1 cellular context compared by ENCODE assay signal in the genomic region with DNA sequence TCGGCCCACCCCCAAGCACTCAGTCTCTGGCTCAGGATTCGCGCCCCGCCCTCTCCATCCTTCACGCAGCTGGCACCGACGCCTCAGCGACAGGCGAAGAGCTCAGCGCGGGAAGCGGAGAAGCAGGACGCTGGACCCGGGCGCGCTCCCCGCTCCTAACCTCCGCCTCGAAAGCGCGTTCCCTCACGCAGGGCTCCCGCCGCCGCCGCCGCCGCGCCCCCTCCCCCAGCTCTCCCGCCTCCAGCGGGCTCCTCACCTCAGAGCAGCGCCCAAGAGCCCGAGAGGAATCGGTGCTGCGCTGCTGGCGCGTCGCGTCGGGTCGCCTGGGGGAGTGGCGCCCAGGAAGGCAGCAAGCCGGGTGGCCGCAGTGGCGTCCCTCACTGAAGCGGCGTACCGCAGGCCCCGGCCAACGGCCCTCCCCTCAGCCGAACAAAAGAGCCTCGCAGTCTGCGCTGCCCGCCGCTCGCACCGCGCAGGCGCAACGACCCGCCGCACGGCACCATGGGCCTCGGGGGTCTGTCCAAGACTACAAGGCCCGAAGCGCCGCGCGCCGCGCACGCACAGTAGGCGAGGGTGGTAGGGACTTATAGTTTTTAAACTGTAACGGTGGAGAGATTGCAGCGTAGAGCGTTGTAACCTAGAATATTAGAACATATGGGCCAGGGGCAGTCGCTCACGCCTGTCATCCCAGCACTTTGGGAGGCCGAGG.
TF ChIP-seq lines count a peak whose summit lies in the region.

A gene (minus strand): TSS at position 467 of the 709 bp plus-strand sequence. CDS start 24,474 bp downstream, outside the sequence.

TF ChIP-seq in WTC11, 78 proteins besides CTCF, POLR2A, EP300 and RAD21 (continued from another document):
- TF ChIP-seq, protein P1, sequence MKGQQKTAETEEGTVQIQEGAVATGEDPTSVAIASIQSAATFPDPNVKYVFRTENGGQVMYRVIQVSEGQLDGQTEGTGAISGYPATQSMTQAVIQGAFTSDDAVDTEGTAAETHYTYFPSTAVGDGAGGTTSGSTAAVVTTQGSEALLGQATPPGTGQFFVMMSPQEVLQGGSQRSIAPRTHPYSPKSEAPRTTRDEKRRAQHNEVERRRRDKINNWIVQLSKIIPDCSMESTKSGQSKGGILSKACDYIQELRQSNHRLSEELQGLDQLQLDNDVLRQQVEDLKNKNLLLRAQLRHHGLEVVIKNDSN (CRISPR knock-in tag; IDR thresholded peaks at IDR 0.05) = peak; percentile 58; the same call in 1 of the 2 replicates
- no peak for TF ChIP-seq NFE2L1 (CRISPR knock-in tag; IDR thresholded peaks at IDR 0.05)
- TF ChIP-seq ZNF423 (CRISPR knock-in tag; IDR thresholded peaks at IDR 0.05) = peak; percentile 49; the same call in 1 of the 2 replicates
- TF ChIP-seq GABPB1 (CRISPR knock-in tag; IDR thresholded peaks at IDR 0.05) = peak; percentile 41
- no peak for TF ChIP-seq GRHL2 (CRISPR knock-in tag; IDR thresholded peaks at IDR 0.05; ENCODE audit: insufficient replicate concordance, severe bottlenecking)
- peak; percentile 84; the same call in 1 of the 2 replicates for TF ChIP-seq TEAD1 (CRISPR knock-in tag; IDR thresholded peaks at IDR 0.05)
- TF ChIP-seq FOXK1 (CRISPR knock-in tag; IDR thresholded peaks at IDR 0.05) = 0 out of 2 replicates have a peak, but pooled peaks have one; percentile 24
- peak; percentile 60; the same call in 1 of the 2 replicates for TF ChIP-seq CBFB (CRISPR knock-in tag; IDR thresholded peaks at IDR 0.05; ENCODE audit: low read depth)
- no peak for TF ChIP-seq ATF1 (CRISPR knock-in tag; IDR thresholded peaks at IDR 0.05)
- TF ChIP-seq, protein P2, sequence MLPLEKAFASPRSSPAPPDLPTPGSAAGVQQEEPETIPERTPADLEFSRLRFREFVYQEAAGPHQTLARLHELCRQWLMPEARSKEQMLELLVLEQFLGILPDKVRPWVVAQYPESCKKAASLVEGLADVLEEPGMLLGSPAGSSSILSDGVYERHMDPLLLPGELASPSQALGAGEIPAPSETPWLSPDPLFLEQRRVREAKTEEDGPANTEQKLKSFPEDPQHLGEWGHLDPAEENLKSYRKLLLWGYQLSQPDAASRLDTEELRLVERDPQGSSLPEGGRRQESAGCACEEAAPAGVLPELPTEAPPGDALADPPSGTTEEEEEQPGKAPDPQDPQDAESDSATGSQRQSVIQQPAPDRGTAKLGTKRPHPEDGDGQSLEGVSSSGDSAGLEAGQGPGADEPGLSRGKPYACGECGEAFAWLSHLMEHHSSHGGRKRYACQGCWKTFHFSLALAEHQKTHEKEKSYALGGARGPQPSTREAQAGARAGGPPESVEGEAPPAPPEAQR (CRISPR knock-in tag; IDR thresholded peaks at IDR 0.05) = no peak
- TF ChIP-seq SP1 (CRISPR knock-in tag; conservative IDR thresholded peaks at IDR 0.05) = peak; percentile 46
- no peak for TF ChIP-seq TCF7 (CRISPR knock-in tag; IDR thresholded peaks at IDR 0.05; ENCODE audit: low read depth)
- TF ChIP-seq, protein P3, sequence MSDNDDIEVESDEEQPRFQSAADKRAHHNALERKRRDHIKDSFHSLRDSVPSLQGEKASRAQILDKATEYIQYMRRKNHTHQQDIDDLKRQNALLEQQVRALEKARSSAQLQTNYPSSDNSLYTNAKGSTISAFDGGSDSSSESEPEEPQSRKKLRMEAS (CRISPR knock-in tag; IDR thresholded peaks at IDR 0.05) = peak; percentile 86
- TF ChIP-seq, protein P4, sequence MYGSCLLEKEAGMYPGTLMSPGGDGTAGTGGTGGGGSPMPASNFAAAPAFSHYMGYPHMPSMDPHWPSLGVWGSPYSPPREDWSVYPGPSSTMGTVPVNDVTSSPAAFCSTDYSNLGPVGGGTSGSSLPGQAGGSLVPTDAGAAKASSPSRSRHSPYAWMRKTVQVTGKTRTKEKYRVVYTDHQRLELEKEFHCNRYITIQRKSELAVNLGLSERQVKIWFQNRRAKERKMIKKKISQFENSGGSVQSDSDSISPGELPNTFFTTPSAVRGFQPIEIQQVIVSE (CRISPR knock-in tag; IDR thresholded peaks at IDR 0.05; ENCODE audit: borderline replicate concordance) = no peak
- 0 out of 2 replicates have a peak, but pooled peaks have one; percentile 11 for TF ChIP-seq CREM (CRISPR knock-in tag; IDR thresholded peaks at IDR 0.05)
- TF ChIP-seq, protein P5, sequence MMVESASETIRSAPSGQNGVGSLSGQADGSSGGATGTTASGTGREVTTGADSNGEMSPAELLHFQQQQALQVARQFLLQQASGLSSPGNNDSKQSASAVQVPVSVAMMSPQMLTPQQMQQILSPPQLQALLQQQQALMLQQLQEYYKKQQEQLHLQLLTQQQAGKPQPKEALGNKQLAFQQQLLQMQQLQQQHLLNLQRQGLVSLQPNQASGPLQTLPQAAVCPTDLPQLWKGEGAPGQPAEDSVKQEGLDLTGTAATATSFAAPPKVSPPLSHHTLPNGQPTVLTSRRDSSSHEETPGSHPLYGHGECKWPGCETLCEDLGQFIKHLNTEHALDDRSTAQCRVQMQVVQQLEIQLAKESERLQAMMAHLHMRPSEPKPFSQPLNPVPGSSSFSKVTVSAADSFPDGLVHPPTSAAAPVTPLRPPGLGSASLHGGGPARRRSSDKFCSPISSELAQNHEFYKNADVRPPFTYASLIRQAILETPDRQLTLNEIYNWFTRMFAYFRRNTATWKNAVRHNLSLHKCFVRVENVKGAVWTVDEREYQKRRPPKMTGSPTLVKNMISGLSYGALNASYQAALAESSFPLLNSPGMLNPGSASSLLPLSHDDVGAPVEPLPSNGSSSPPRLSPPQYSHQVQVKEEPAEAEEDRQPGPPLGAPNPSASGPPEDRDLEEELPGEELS (CRISPR knock-in tag; IDR thresholded peaks at IDR 0.05) = no peak
- TF ChIP-seq ETV6 (CRISPR knock-in tag; IDR thresholded peaks at IDR 0.05) = peak; percentile 68
- TF ChIP-seq ESRRA (CRISPR knock-in tag; IDR thresholded peaks at IDR 0.05; ENCODE audit: borderline replicate concordance) = peak; percentile 43; the same call in 1 of the 2 replicates
- peak; percentile 92; the same call in 1 of the 2 replicates for TF ChIP-seq KAT7 (CRISPR knock-in tag; IDR thresholded peaks at IDR 0.05; ENCODE audit: borderline replicate concordance)
- TF ChIP-seq, protein P6, sequence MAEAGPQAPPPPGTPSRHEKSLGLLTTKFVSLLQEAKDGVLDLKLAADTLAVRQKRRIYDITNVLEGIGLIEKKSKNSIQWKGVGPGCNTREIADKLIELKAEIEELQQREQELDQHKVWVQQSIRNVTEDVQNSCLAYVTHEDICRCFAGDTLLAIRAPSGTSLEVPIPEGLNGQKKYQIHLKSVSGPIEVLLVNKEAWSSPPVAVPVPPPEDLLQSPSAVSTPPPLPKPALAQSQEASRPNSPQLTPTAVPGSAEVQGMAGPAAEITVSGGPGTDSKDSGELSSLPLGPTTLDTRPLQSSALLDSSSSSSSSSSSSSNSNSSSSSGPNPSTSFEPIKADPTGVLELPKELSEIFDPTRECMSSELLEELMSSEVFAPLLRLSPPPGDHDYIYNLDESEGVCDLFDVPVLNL (CRISPR knock-in tag; IDR thresholded peaks at IDR 0.05; ENCODE audit: borderline replicate concordance, low read depth) = no peak; the same call in 1 of the 2 replicates
- TF ChIP-seq SOX15 (CRISPR knock-in tag; IDR thresholded peaks at IDR 0.05) = no peak
- 0 out of 2 replicates have a peak, but pooled peaks have one; percentile 65 for TF ChIP-seq SMAD4 (CRISPR knock-in tag; IDR thresholded peaks at IDR 0.05)
- TF ChIP-seq, protein P7, sequence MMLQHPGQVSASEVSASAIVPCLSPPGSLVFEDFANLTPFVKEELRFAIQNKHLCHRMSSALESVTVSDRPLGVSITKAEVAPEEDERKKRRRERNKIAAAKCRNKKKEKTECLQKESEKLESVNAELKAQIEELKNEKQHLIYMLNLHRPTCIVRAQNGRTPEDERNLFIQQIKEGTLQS (CRISPR knock-in tag; conservative IDR thresholded peaks at IDR 0.05) = no peak
- no peak for TF ChIP-seq ZNF138 (CRISPR knock-in tag; conservative IDR thresholded peaks at IDR 0.05)
- TF ChIP-seq, protein P8, sequence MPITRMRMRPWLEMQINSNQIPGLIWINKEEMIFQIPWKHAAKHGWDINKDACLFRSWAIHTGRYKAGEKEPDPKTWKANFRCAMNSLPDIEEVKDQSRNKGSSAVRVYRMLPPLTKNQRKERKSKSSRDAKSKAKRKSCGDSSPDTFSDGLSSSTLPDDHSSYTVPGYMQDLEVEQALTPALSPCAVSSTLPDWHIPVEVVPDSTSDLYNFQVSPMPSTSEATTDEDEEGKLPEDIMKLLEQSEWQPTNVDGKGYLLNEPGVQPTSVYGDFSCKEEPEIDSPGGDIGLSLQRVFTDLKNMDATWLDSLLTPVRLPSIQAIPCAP (CRISPR knock-in tag; IDR thresholded peaks at IDR 0.05) = no peak
